Comparison of ENCODE assay signal across 13 cellular contexts in genomic region chr11:16252373-16252772, GRCh38.
DNase-seq lines count a peak whose midpoint lies in the region; ATAC-seq, FAIRE-seq and TF ChIP-seq lines count a peak whose summit lies in the region.
"Had no signal": no experiment of that assay in that cellular context is flagged by ENCODE, and none has a peak within 500 bp of the region (broad histone marks: within the 10 kb centered on the region; RNA-seq: fewer than 3 reads in every experiment).

No MANE protein-coding gene starts in this region.

- no peak overlapping the region for H2BK5ac ChIP-seq in H1 (ENCODE audit: low read depth, low read length)

- no peaks in the 10 kb centered on the region for H3K79me2 ChIP-seq in H1 (ENCODE audit: control insufficient read depth in 1 of 2, insufficient read depth in 2 of 2, low read length in 2 of 2)

- no peaks in the 10 kb centered on the region for H3K4me1 Mint-ChIP-seq in nephron progenitor cell
- H3K4me1 Mint-ChIP-seq: activated CD4-positive, alpha-beta T cell treated with anti-CD3 and anti-CD28 coated beads, Interleukin-2, amount 10 ng/mL, durations not matched to agents 24 days and 14 days had no signal

- H3K4me3 ChIP-seq in H1 (ENCODE audit: extremely low read depth in 1 of 4, insufficient read depth in 2 of 4, low read depth in 3 of 4, low read length in 4 of 4): no peak overlapping the region

- TF ChIP-seq RAD21 in H1 (IDR thresholded peaks at IDR 0.05 in 1 of 2, conservative IDR thresholded peaks at IDR 0.05 in 1 of 2; ENCODE audit: low read depth in 2 of 2, low read length in 2 of 2): peak; percentile 23 to 32; a peak in 2 of 4 replicates

- H3K9me3 ChIP-seq in H1 (ENCODE audit: insufficient read depth in 2 of 2, low read depth in 1 of 2, low read length in 1 of 2): peaks cover 6 to 7% of the 10 kb centered on the region in 2 experiments; a peak in 3 of 4 replicates

- FAIRE-seq in D721Med (lab: Jason Lieb, UNC) (no peak), H1 (lab: Jason Lieb, UNC) (peak; percentile 45)

- no peak overlapping the region for H2BK20ac ChIP-seq in H1 (ENCODE audit: low read length)

- no peaks in the 10 kb centered on the region for H3K79me1 ChIP-seq in H1 (ENCODE audit: low read depth, low read length)

- H3K4me2 ChIP-seq in H1 (ENCODE audit: insufficient read depth in 1 of 2, low read depth in 2 of 2, low read length in 2 of 2): no peak overlapping the region

- no peak for TF ChIP-seq EP300 in H1 (IDR thresholded peaks at IDR 0.05; ENCODE audit: borderline replicate concordance in 1 of 2, low read depth in 2 of 2, low read length in 2 of 2)

- H3K36me3 Mint-ChIP-seq in nephron progenitor cell (ENCODE audit: low read depth): peaks cover 21% of the 10 kb centered on the region

- H3K27me3 ChIP-seq in H1 (replicated peaks in 1 of 4; ENCODE audit: control insufficient read depth in 3 of 4, extremely low read depth in 1 of 4, insufficient read depth in 3 of 4, low read length in 3 of 4): no peaks in the 10 kb centered on the region

- no peak overlapping the region for H4K5ac ChIP-seq in H1 (ENCODE audit: insufficient read length, low read depth, low read length)

- H3K27ac ChIP-seq in H1 (ENCODE audit: low read depth, low read length): no peak overlapping the region

- H3K9me3 Mint-ChIP-seq in nephron progenitor cell: peaks cover 26% of the 10 kb centered on the region
- H3K9me3 Mint-ChIP-seq: activated CD4-positive, alpha-beta T cell treated with anti-CD3 and anti-CD28 coated beads, Interleukin-2, amount 10 ng/mL, durations not matched to agents 24 days and 14 days had no signal

- H3K9ac ChIP-seq in H1 (replicated peaks in 1 of 4; ENCODE audit: extremely low read depth in 1 of 4, low read depth in 3 of 4, low read length in 3 of 4): no peak overlapping the region

- no peak overlapping the region for H3K4me3 Mint-ChIP-seq in nephron progenitor cell
- H3K4me3 Mint-ChIP-seq: activated CD4-positive, alpha-beta T cell treated with anti-CD3 and anti-CD28 coated beads, Interleukin-2, amount 10 ng/mL, durations not matched to agents 24 days and 14 days had no signal

- H3K27ac Mint-ChIP-seq in nephron progenitor cell: no peak overlapping the region
- H3K27ac Mint-ChIP-seq: activated CD4-positive, alpha-beta T cell treated with anti-CD3 and anti-CD28 coated beads, Interleukin-2, amount 10 ng/mL, durations not matched to agents 24 days and 14 days had no signal

- peaks cover 3% of the 10 kb centered on the region for H3K27me3 Mint-ChIP-seq in nephron progenitor cell (ENCODE audit: low read depth, poor library complexity)
- H3K27me3 Mint-ChIP-seq: activated CD4-positive, alpha-beta T cell treated with anti-CD3 and anti-CD28 coated beads, Interleukin-2, amount 10 ng/mL, durations not matched to agents 24 days and 14 days had no signal

- no peaks in the 10 kb centered on the region for H4K20me1 ChIP-seq in H1 (replicated peaks in 1 of 2; ENCODE audit: control insufficient read depth in 1 of 2, insufficient read depth in 2 of 2, low read length in 2 of 2)

- H3K23ac ChIP-seq in H1 (ENCODE audit: insufficient read length): no peak overlapping the region

- H3K36me3 ChIP-seq in H1 (ENCODE audit: control insufficient read depth in 2 of 4, insufficient read depth in 4 of 4, low read length in 3 of 4): no peaks in the 10 kb centered on the region

- no peak overlapping the region for H3K56ac ChIP-seq in H1 (replicated peaks; ENCODE audit: insufficient read length, low read depth, low read length)

- H2BK120ac ChIP-seq in H1 (replicated peaks; ENCODE audit: low read depth, low read length): no peak overlapping the region

- H3K4ac ChIP-seq in H1 (replicated peaks; ENCODE audit: insufficient read length, low read depth, low read length): no peak overlapping the region

- no peak overlapping the region for H4K91ac ChIP-seq in H1 (replicated peaks; ENCODE audit: insufficient read length, low read length)

- H3K23me2 ChIP-seq in H1 (ENCODE audit: low read depth, low read length): no peaks in the 10 kb centered on the region

- no peak overlapping the region for H3K18ac ChIP-seq in H1 (ENCODE audit: extremely low read depth, low read length)

- no peak overlapping the region for H2BK12ac ChIP-seq in H1 (ENCODE audit: low read depth, low read length)

- 68% methylated on average over 4 of the region's 4 CpGs; no CpG with 5 or more reads in 1 of the 2 experiments for WGBS in H1 (ENCODE audit: extremely low coverage in 1 of 2, insufficient coverage in 1 of 2, insufficient read length in 1 of 2, insufficient replicate concordance in 2 of 2, low coverage in 1 of 2, low lambda C conversion rate in 2 of 2, missing lambda C conversion rate in 1 of 2), 2 experiments

- H4K8ac ChIP-seq in H1 (ENCODE audit: extremely low read depth, insufficient read depth, low read length): no peak overlapping the region

- CTCF ChIA-PET in H1 (lab: Charles Lee; ENCODE audit: partially characterized antibody): interaction anchor here (0.6 to 1.5 kb wide), 9 partner anchors 10 to 977 kb away, joined by 3 to 5 read pairs (median 4); no protein-coding TSS in a partner anchor

- no peak overlapping the region for H2BK15ac ChIP-seq in H1 (ENCODE audit: low read length)

- DNase-seq in D721Med (ENCODE audit: insufficient read length, low spot score): no peak
- no peak for DNase-seq in H1 (ENCODE audit: low read depth in 1 of 2, low spot score in 2 of 2)
- DNase-seq in nephron progenitor cell: no peak
- no peak for DNase-seq in midbrain (lab: John Stamatoyannopoulos, UW)
- no peak for DNase-seq in activated CD8-positive, alpha-beta memory T cell treated with anti-CD3 and anti-CD28 coated beads, Interleukin-2, amount 50 U/mL, for 4 hours
- DNase-seq: activated CD4-positive, alpha-beta T cell treated with anti-CD3 and anti-CD28 coated beads, Interleukin-2, amount 10 ng/mL, durations not matched to agents 24 days and 14 days; activated naive CD4-positive, alpha-beta T cell; effector memory CD4-positive, alpha-beta T cell; NCI-H1694; trophoblast cell had no signal

- H2AFZ ChIP-seq in H1 (ENCODE audit: low read length): 0 out of 2 replicates have a peak overlapping the region, but pooled peaks have one; percentile 11

- no peak overlapping the region for H3K14ac ChIP-seq in H1 (ENCODE audit: insufficient read length)

- H3K4me1 ChIP-seq in H1 (replicated peaks in 1 of 4; ENCODE audit: control insufficient read depth in 3 of 4, insufficient read depth in 4 of 4, low read length in 3 of 4): no peaks in the 10 kb centered on the region

- POLR2A ChIA-PET in H1 (lab: Charles Lee; ENCODE audit: partially characterized antibody): no interaction called here

- peak; percentile 11 for TF ChIP-seq CTCF in D721Med (IDR thresholded peaks at IDR 0.05; ENCODE audit: insufficient read depth, missing control alignments)
- peak; percentile 31; the same call in 1 of the 2 replicates for TF ChIP-seq CTCF in LNCAP (IDR thresholded peaks at IDR 0.05)
- TF ChIP-seq CTCF in H1 (IDR thresholded peaks at IDR 0.05; ENCODE audit: control extremely low read depth in 1 of 3, insufficient read depth in 1 of 3, low read depth in 1 of 3, low read length in 3 of 3): peak in 1 of 3 experiments; percentile 34; a peak in 2 of 4 replicates
- TF ChIP-seq CTCF in nephron progenitor cell (IDR thresholded peaks at IDR 0.05): peak; percentile 20

- no peak overlapping the region for H2AK5ac ChIP-seq in H1 (ENCODE audit: low read depth, low read length)

- no peak for TF ChIP-seq POLR2A in H1 (IDR thresholded peaks at IDR 0.05; ENCODE audit: control extremely low read depth in 1 of 2, low read depth in 2 of 2, low read length in 2 of 2)

- ATAC-seq in HG03135 (IDR thresholded peaks at IDR 0.05; ENCODE audit: unreplicated experiment) (no peak), HG03045 (IDR thresholded peaks at IDR 0.05; ENCODE audit: unreplicated experiment) (no peak)

TF ChIP-seq in H1, 55 proteins besides CTCF, POLR2A, EP300 and RAD21:
- no peak for TF ChIP-seq POLR2AphosphoS5 (IDR thresholded peaks at IDR 0.05; ENCODE audit: low read depth, low read length)
- no peak for TF ChIP-seq EZH2 (IDR thresholded peaks at IDR 0.05; ENCODE audit: low read depth, low read length, severe bottlenecking)
- TF ChIP-seq SP4 (IDR thresholded peaks at IDR 0.05; ENCODE audit: low read length): no peak
- TF ChIP-seq CHD1 (IDR thresholded peaks at IDR 0.05; ENCODE audit: low read depth, low read length): no peak
- TF ChIP-seq SP1 (IDR thresholded peaks at IDR 0.05; ENCODE audit: low read depth, low read length): no peak
- no peak for TF ChIP-seq ATF2 (IDR thresholded peaks at IDR 0.05; ENCODE audit: low read length)
- TF ChIP-seq HDAC2 (IDR thresholded peaks at IDR 0.05; ENCODE audit: borderline replicate concordance in 1 of 2, low read depth in 2 of 2, low read length in 2 of 2): no peak
- no peak for TF ChIP-seq SIX5 (IDR thresholded peaks at IDR 0.05; ENCODE audit: low read depth, low read length)
- no peak for TF ChIP-seq RBBP5 (IDR thresholded peaks at IDR 0.05; ENCODE audit: borderline replicate concordance, low read depth, low read length)
- TF ChIP-seq SRF (IDR thresholded peaks at IDR 0.05; ENCODE audit: low read depth, low read length): no peak
- TF ChIP-seq CEBPB (IDR thresholded peaks at IDR 0.05; ENCODE audit: low read depth, low read length): no peak
- TF ChIP-seq MAFK (IDR thresholded peaks at IDR 0.05; ENCODE audit: low read depth, low read length): no peak
- TF ChIP-seq BRCA1 (IDR thresholded peaks at IDR 0.05; ENCODE audit: low read depth, low read length): no peak
- TF ChIP-seq SAP30 (IDR thresholded peaks at IDR 0.05; ENCODE audit: insufficient read depth, insufficient replicate concordance, low read length): no peak
- no peak for TF ChIP-seq CBX8 (IDR thresholded peaks at IDR 0.05; ENCODE audit: borderline replicate concordance, low read depth, low read length)
- no peak for TF ChIP-seq GABPA (IDR thresholded peaks at IDR 0.05; ENCODE audit: borderline replicate concordance, insufficient read depth, low read length)
